In genomic region chr1:180071760-180072159, GRCh38 we compare ENCODE assay signal across 24 cellular contexts.
DNase-seq lines count a peak whose midpoint lies in the region; ATAC-seq, FAIRE-seq and TF ChIP-seq lines count a peak whose summit lies in the region.
"Had no signal": no experiment of that assay in that cellular context is flagged by ENCODE, and none has a peak within 500 bp of the region (broad histone marks: within the 10 kb centered on the region; RNA-seq: fewer than 3 reads in every experiment).

No MANE protein-coding gene starts in this region.

- H3K9ac ChIP-seq in HepG2 (ENCODE audit: insufficient read depth, low read depth, low read length) (no peak overlapping the region), K562 (ENCODE audit: insufficient read depth in 1 of 2, low read depth in 2 of 2, low read length in 2 of 2) (no peak overlapping the region)
- H3K9ac ChIP-seq: BLaER1 had no signal

- no peak for TF ChIP-seq POLR2A in HepG2 (IDR thresholded peaks at IDR 0.05; ENCODE audit: insufficient read depth in 1 of 2, low read depth in 2 of 2, low read length in 2 of 2)
- TF ChIP-seq POLR2A in right lobe of liver (IDR thresholded peaks at IDR 0.05), result no peak
- no peak for TF ChIP-seq POLR2A in K562 (conservative IDR thresholded peaks at IDR 0.05)

- no peak overlapping the region for H3K4me3 ChIP-seq in HepG2 (replicated peaks in 1 of 3; ENCODE audit: insufficient read depth in 1 of 3, low read depth in 2 of 3, low read length in 3 of 3)
- no peak overlapping the region for H3K4me3 ChIP-seq in right lobe of liver
- H3K4me3 ChIP-seq in K562, result no peak overlapping the region
- H3K4me3 ChIP-seq: BLaER1, GM12878 had no signal

- H4K20me1 ChIP-seq in HepG2 (ENCODE audit: insufficient read depth, low read length) (no peaks in the 10 kb centered on the region), K562 (replicated peaks; ENCODE audit: control insufficient read depth, insufficient read depth, low read length) (no peaks in the 10 kb centered on the region)
- H4K20me1 ChIP-seq: BLaER1 had no signal

- H2AFZ ChIP-seq in HepG2 (ENCODE audit: low read length) (no peak overlapping the region), K562 (ENCODE audit: low read depth, low read length) (no peak overlapping the region)

- H3K4me1 ChIP-seq in HepG2 (ENCODE audit: insufficient read depth, low read length), result no peaks in the 10 kb centered on the region
- H3K4me1 ChIP-seq in right lobe of liver, result no peaks in the 10 kb centered on the region
- H3K4me1 ChIP-seq in K562 (replicated peaks in 1 of 2; ENCODE audit: control insufficient read depth in 2 of 2, insufficient read depth in 2 of 2, low read length in 2 of 2), result no peaks in the 10 kb centered on the region
- H3K4me1 ChIP-seq: BE2C, BLaER1 had no signal

- no TSS peak for BruUV-seq in HepG2 (replicated peaks; lab: Mats Ljungman, UMichigan)
- no TSS peak for BruUV-seq in K562 (replicated peaks; lab: Mats Ljungman, UMichigan)

- H3K27me3 ChIP-seq in HepG2 (ENCODE audit: control insufficient read depth in 1 of 2, insufficient read depth in 2 of 2, low read length in 2 of 2), result no peaks in the 10 kb centered on the region
- no peaks in the 10 kb centered on the region for H3K27me3 ChIP-seq in right lobe of liver
- no peaks in the 10 kb centered on the region for H3K27me3 ChIP-seq in K562 (ENCODE audit: control insufficient read depth in 2 of 2, insufficient read depth in 2 of 2, low read length in 2 of 2)
- H3K27me3 ChIP-seq: BE2C, BLaER1 had no signal

- no peaks in the 10 kb centered on the region for H3K9me1 ChIP-seq in K562 (ENCODE audit: control insufficient read depth, insufficient read depth, low read length)

- H3K4me2 ChIP-seq in HepG2 (ENCODE audit: low read depth, low read length) (no peak overlapping the region), K562 (ENCODE audit: insufficient read depth, low read length) (no peak overlapping the region)
- H3K4me2 ChIP-seq: BLaER1 had no signal

- TF ChIP-seq CTCF in HepG2 (CRISPR knock-in tag; IDR thresholded peaks at IDR 0.05) (no peak), right lobe of liver (IDR thresholded peaks at IDR 0.05) (no peak), K562 (IDR thresholded peaks at IDR 0.05 in 2 of 3, conservative IDR thresholded peaks at IDR 0.05 in 1 of 3; ENCODE audit: insufficient read depth in 2 of 3, low read depth in 1 of 3, low read length in 3 of 3) (no peak)

- no peak for TF ChIP-seq RAD21 in HepG2 (CRISPR knock-in tag; IDR thresholded peaks at IDR 0.05)
- TF ChIP-seq RAD21 in K562 (CRISPR knock-in tag; conservative IDR thresholded peaks at IDR 0.05 in 1 of 2, IDR thresholded peaks at IDR 0.05 in 1 of 2), result no peak

- TF ChIP-seq EP300 in HepG2 (IDR thresholded peaks at IDR 0.05; ENCODE audit: low read depth in 2 of 2, low read length in 2 of 2) (no peak), HepG2 (CRISPR knock-in tag; IDR thresholded peaks at IDR 0.05; ENCODE audit: borderline replicate concordance) (no peak), K562 (IDR thresholded peaks at IDR 0.05; ENCODE audit: low read length) (no peak)

- in situ Hi-C loops in HepG2 (cut with HindIII; ENCODE audit: extremely low pct_ligation_motif_present, low pct_unique_long_range_greater_than_20kb), result no loop called here
- in situ Hi-C loops in K562 (cut with MboI), result no loop called here

- DNase-seq in HepG2 (ENCODE audit: low spot score), result no peak
- DNase-seq in right lobe of liver, result no peak
- DNase-seq in K562 (ENCODE audit: extremely low read depth in 1 of 4, low spot score in 3 of 4), result no peak
- DNase-seq in SW 1271 (lab: John Stamatoyannopoulos, UW), result no peak
- DNase-seq in germinal center (ENCODE audit: low spot score), result no peak
- DNase-seq: ACHN; BE2C; C1 segment of cervical spinal cord; CD4-positive, alpha-beta memory T cell; CD4-positive, CD25-positive, alpha-beta regulatory T cell; CD8-positive, alpha-beta memory T cell; COR-L47; DMS 273 treated with DMSO at 0.1 percent for 48 hours; DMS153; DMS53; DMS79; DND-41; EL; GDM1 had no signal

- no peak overlapping the region for H3K27ac ChIP-seq in HepG2 (ENCODE audit: extremely low read length, insufficient read depth, low read length)
- no peak overlapping the region for H3K27ac ChIP-seq in right lobe of liver
- no peak overlapping the region for H3K27ac ChIP-seq in K562 (ENCODE audit: extremely low read depth, low read depth, low read length)
- H3K27ac ChIP-seq: 22Rv1, BLaER1 had no signal

- FAIRE-seq in HepG2 (lab: Jason Lieb, UNC), result no peak
- no peak for FAIRE-seq in K562 (lab: Jason Lieb, UNC)
- FAIRE-seq: GM12878, GM12892, GM18507 had no signal

- CTCF ChIA-PET in HepG2 (lab: Yijun Ruan, JAX; ENCODE audit: low intra/inter-chr PET ratio, low total read pairs) (no interaction called here), K562 (lab: Yijun Ruan, JAX; ENCODE audit: low intra/inter-chr PET ratio) (no interaction called here)

- peaks cover 4 to 36% of the 10 kb centered on the region in 2 experiments; a peak in 4 of 5 replicates for H3K36me3 ChIP-seq in HepG2 (replicated peaks in 1 of 2; ENCODE audit: control insufficient read depth in 1 of 2, insufficient read depth in 2 of 2, low read length in 2 of 2)
- peaks cover 0 to 51% (median 19%) of the 10 kb centered on the region in 4 donors for H3K36me3 ChIP-seq in right lobe of liver
- H3K36me3 ChIP-seq in K562 (ENCODE audit: control insufficient read depth, insufficient read depth, low read length), result peaks cover 78% of the 10 kb centered on the region

- H3K79me2 ChIP-seq in HepG2 (ENCODE audit: insufficient read depth, low read length) (no peaks in the 10 kb centered on the region), K562 (ENCODE audit: control insufficient read depth, insufficient read depth, low read length) (no peaks in the 10 kb centered on the region)

- POLR2A ChIA-PET in HepG2 (lab: Yijun Ruan, JAX) (no interaction called here), K562 (lab: Yijun Ruan, JAX) (interaction anchor here (0.6 kb wide), 1 partner anchor 25 kb away, joined by 3 read pairs; no protein-coding TSS in a partner anchor)

- 92% methylated on average over 5 of the region's 5 CpGs for WGBS in HepG2 (ENCODE audit: low lambda C conversion rate)
- 85% methylated on average over 5 of the region's 5 CpGs for WGBS in right lobe of liver (ENCODE audit: insufficient coverage, low coverage, low lambda C conversion rate, missing lambda C conversion rate)
- 89% methylated on average over 5 of the region's 5 CpGs for WGBS in K562 (ENCODE audit: insufficient coverage, low coverage, missing lambda C conversion rate)

- no peaks in the 10 kb centered on the region for H3K9me3 ChIP-seq in HepG2 (ENCODE audit: low read length)
- H3K9me3 ChIP-seq in right lobe of liver, result no peaks in the 10 kb centered on the region
- no peaks in the 10 kb centered on the region for H3K9me3 ChIP-seq in K562 (replicated peaks; ENCODE audit: control insufficient read depth, insufficient read depth, low read depth, low read length)
- H3K9me3 ChIP-seq: BE2C, BLaER1 had no signal

- intact Hi-C loops in HepG2 (cut with micrococcal nuclease; ENCODE audit: unreplicated experiment) (no loop called here), right lobe of liver (cut with DNase I) (no loop called here), K562 (cut with micrococcal nuclease) (no loop called here)

- ATAC-seq in HepG2, result no peak
- no peak for ATAC-seq in right lobe of liver
- no peak for ATAC-seq in K562
- ATAC-seq: GM12878 had no signal

TF ChIP-seq in HepG2, 621 proteins besides CTCF, POLR2A, EP300 and RAD21:
- TF ChIP-seq PHF8 (CRISPR knock-in tag; IDR thresholded peaks at IDR 0.05) (no peak), MAFK (conservative IDR thresholded peaks at IDR 0.05 in 1 of 2, IDR thresholded peaks at IDR 0.05 in 1 of 2; ENCODE audit: low read length in 2 of 2) (peak; percentile 85 to 92), MAFF (IDR thresholded peaks at IDR 0.05; ENCODE audit: low read depth, low read length) (peak; percentile 84)

TF ChIP-seq in K562, 482 proteins besides CTCF, POLR2A, EP300 and RAD21 (continues in another document):
- no peak for TF ChIP-seq ZFPM2 (CRISPR knock-in tag; IDR thresholded peaks at IDR 0.05)
- no peak for TF ChIP-seq DNMT1 (IDR thresholded peaks at IDR 0.05)
- no peak for TF ChIP-seq ETS1 (conservative IDR thresholded peaks at IDR 0.05; ENCODE audit: control insufficient read depth, low read depth, low read length)
- no peak for TF ChIP-seq GTF3C2 (IDR thresholded peaks at IDR 0.05; ENCODE audit: borderline replicate concordance, extremely low read depth, insufficient read length)
- no peak for TF ChIP-seq NFRKB (IDR thresholded peaks at IDR 0.05; ENCODE audit: low read depth)
- peak; percentile 85 for TF ChIP-seq ZNF316 (IDR thresholded peaks at IDR 0.05)
- TF ChIP-seq JUND (IDR thresholded peaks at IDR 0.05; ENCODE audit: borderline replicate concordance, low read depth, low read length), result no peak
- no peak for TF ChIP-seq JUND (tag; IDR thresholded peaks at IDR 0.05; ENCODE audit: borderline replicate concordance, low read depth, low read length)
- no peak for TF ChIP-seq ZNF586 (CRISPR knock-in tag; conservative IDR thresholded peaks at IDR 0.05)

Comparison
In these comparisons a context has a peak if more than half of its experiments do, and no peak if none do; other contexts are left out.
1. Of the 241 proteins assayed by ChIP-seq in both HepG2 and K562: peak only in HepG2: none; only in K562: MAFG; in both: MAFF and MAFK; in neither: 238.